In the genomic region with DNA sequence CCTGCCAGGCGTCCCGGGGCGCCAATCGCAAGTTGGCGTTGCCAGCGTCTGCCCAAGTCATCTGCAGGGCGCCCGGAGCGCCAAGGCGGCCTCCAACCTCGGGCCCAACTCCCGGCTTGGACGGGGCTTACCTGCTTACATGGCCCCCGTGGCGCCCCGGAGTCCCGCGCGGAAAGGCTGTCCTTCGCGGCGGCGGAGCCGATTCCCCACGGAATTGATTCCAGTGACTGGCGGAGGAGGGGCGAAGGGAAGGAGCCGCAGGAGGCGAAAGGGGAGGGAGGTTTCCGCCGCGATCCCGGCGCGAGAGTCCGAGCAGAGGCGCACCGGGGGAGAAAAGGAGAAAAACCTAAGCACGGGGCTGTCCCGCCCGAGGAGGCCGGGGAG, we compare ENCODE assay signal across 8 cellular contexts. TPM values are rescaled to one million over a fixed set of nuclear protein-coding genes. Genes with fewer than 3 reads are reported as not detected.
DNase-seq lines count a peak whose midpoint lies in the region; ATAC-seq and TF ChIP-seq lines count a peak whose summit lies in the region.

No MANE protein-coding gene starts in this region.

- H3K4me1 ChIP-seq in ES-I3 (ENCODE audit: insufficient read depth, low read length) (peaks cover 44% of the 10 kb centered on the region), HUES64 (ENCODE audit: insufficient read depth, low read length) (peaks cover 46% of the 10 kb centered on the region), subcutaneous abdominal adipose tissue (ENCODE audit: control insufficient read depth in 5 of 5, insufficient read depth in 5 of 5, low read length in 5 of 5) (peaks cover 11 to 55% (median 43%) of the 10 kb centered on the region in 5 donors)

- H3K4me3 ChIP-seq in HUES64 (ENCODE audit: low read length), result peak overlapping the region; percentile 98
- H3K4me3 ChIP-seq in astrocyte of the spinal cord (ENCODE audit: low read depth, low read length), result peak overlapping the region; percentile 91
- H3K4me3 ChIP-seq in kidney epithelial cell (ENCODE audit: low read depth, low read length), result peak overlapping the region; percentile 76
- peak overlapping the region in 4 of 5 donors; percentile 86 to 90 (median 88) for H3K4me3 ChIP-seq in subcutaneous abdominal adipose tissue (ENCODE audit: low read depth in 1 of 5, low read length in 5 of 5)

- no peak for ATAC-seq in HG02623 (IDR thresholded peaks at IDR 0.05; ENCODE audit: unreplicated experiment)

- in situ Hi-C loops in astrocyte of the spinal cord (cut with HindIII; ENCODE audit: low sequenced_read_pairs), result no loop called here

- H3K36me3 ChIP-seq in ES-I3 (ENCODE audit: insufficient read depth, low read length) (no peaks in the 10 kb centered on the region), HUES64 (ENCODE audit: insufficient read depth, low read length) (no peaks in the 10 kb centered on the region), kidney epithelial cell (ENCODE audit: control insufficient read depth, insufficient read depth, low read length) (no peaks in the 10 kb centered on the region), subcutaneous abdominal adipose tissue (ENCODE audit: control insufficient read depth in 5 of 5, insufficient read depth in 5 of 5, low read length in 5 of 5) (no peaks in the 10 kb centered on the region)

- TF ChIP-seq CTCF in astrocyte of the spinal cord (IDR thresholded peaks at IDR 0.05; ENCODE audit: low read depth, low read length), result no peak
- no peak for TF ChIP-seq CTCF in kidney epithelial cell (IDR thresholded peaks at IDR 0.05; ENCODE audit: insufficient read depth, low read length, poor library complexity, severe bottlenecking)

- H3K27me3 ChIP-seq in HUES64 (ENCODE audit: insufficient read depth, low read length) (no peaks in the 10 kb centered on the region), kidney epithelial cell (ENCODE audit: control insufficient read depth, insufficient read depth, low read length) (no peaks in the 10 kb centered on the region), subcutaneous abdominal adipose tissue (ENCODE audit: control insufficient read depth in 5 of 5, insufficient read depth in 4 of 5, low read length in 5 of 5) (no peaks in the 10 kb centered on the region)

- under 1% methylated on average over 42 of the region's 42 CpGs for WGBS in HUES64

- DNase-seq in astrocyte of the spinal cord (ENCODE audit: low read depth, low spot score) (no peak), kidney epithelial cell (ENCODE audit: low read depth) (no peak), NOMO-1 (lab: John Stamatoyannopoulos, UW; ENCODE audit: unreplicated experiment in 2 of 2) (no peak), kidney tubule cell (ENCODE audit: low spot score) (no peak)

- H3K9ac ChIP-seq in ES-I3 (ENCODE audit: low read depth, low read length) (peak overlapping the region; percentile 89), HUES64 (ENCODE audit: low read depth, low read length) (peak overlapping the region; percentile 99), subcutaneous abdominal adipose tissue (ENCODE audit: low read length in 5 of 5) (peak overlapping the region; percentile 81 to 97 (median 91))

- no peaks in the 10 kb centered on the region for H3K9me3 ChIP-seq in ES-I3 (ENCODE audit: control insufficient read depth, insufficient read depth, low read length)
- no peaks in the 10 kb centered on the region for H3K9me3 ChIP-seq in HUES64 (ENCODE audit: insufficient read depth, low read depth, low read length)
- H3K9me3 ChIP-seq in subcutaneous abdominal adipose tissue (ENCODE audit: control insufficient read depth in 5 of 5, low read length in 5 of 5), result no peaks in the 10 kb centered on the region

- peak overlapping the region; percentile 99 for H3K27ac ChIP-seq in HUES64 (ENCODE audit: low read depth, low read length)
- peak overlapping the region; percentile 99 for H3K27ac ChIP-seq in subcutaneous abdominal adipose tissue (ENCODE audit: low read depth, low read length)

RNA-seq across cellular contexts. Expression of gene PTPN14, which starts 0.4 kb away (rescaled TPM):
- polyA plus RNA-seq in HUES64 (2013, experiment 1 of 2), result 22.5 TPM
- polyA plus RNA-seq in HUES64 (2013, experiment 2 of 2), result 25.4 TPM
- 30.7 and 37.4 TPM in 2 replicates for total RNA-seq in kidney epithelial cell

RNA-seq across cellular contexts. Expression of gene CENPF, which starts 52.0 kb away (rescaled TPM):
- polyA plus RNA-seq in HUES64 (2013, experiment 1 of 2), result 55.0 TPM
- polyA plus RNA-seq in HUES64 (2013, experiment 2 of 2), result 89.4 TPM
- total RNA-seq in kidney epithelial cell, result 20.2 and 20.6 TPM in 2 replicates
